8 cellular contexts compared by ENCODE assay signal in genomic region chr10:79081353-79082034, GRCh38. TPM values are rescaled to one million over a fixed set of nuclear protein-coding genes. Genes with fewer than 3 reads are reported as not detected.
A peak's percentile ranks its signal among the peaks of the same experiment; 100 is the strongest.
DNase-seq lines count a peak whose midpoint lies in the region; ATAC-seq, FAIRE-seq and TF ChIP-seq lines count a peak whose summit lies in the region.

No MANE protein-coding gene starts in this region.

- in situ Hi-C loops in KBM-7 (cut with MboI; ENCODE audit: low pct_unique_long_range_greater_than_20kb, low sequenced_read_pairs): no loop called here

- peak overlapping the region; percentile 40 for H3K4me3 Mint-ChIP-seq in astrocyte (ENCODE audit: unreplicated experiment)
- H3K4me3 Mint-ChIP-seq in type B pancreatic cell: no peak overlapping the region
- no peak overlapping the region for H3K4me3 Mint-ChIP-seq in CD8-positive, alpha-beta T cell

- H3K27ac Mint-ChIP-seq in astrocyte (ENCODE audit: unreplicated experiment) (peak overlapping the region; percentile 92), type B pancreatic cell (peak overlapping the region; percentile 61)
- H3K27ac Mint-ChIP-seq in CD8-positive, alpha-beta T cell: no peak overlapping the region

- intact Hi-C loops in CD8-positive, alpha-beta T cell (cut with DNase I, micrococcal nuclease): no loop called here

- no peak for FAIRE-seq in astrocyte (lab: Jason Lieb, UNC)

- peaks cover 100% of the 10 kb centered on the region for H3K79me2 ChIP-seq in astrocyte (ENCODE audit: insufficient read depth, low read length)

- H3K9ac ChIP-seq in astrocyte (ENCODE audit: low read length): peak overlapping the region; percentile 84

- H3K36me3 ChIP-seq in astrocyte (ENCODE audit: insufficient read depth, low read length): no peaks in the 10 kb centered on the region
- H3K36me3 ChIP-seq in CD8-positive, alpha-beta T cell (ENCODE audit: insufficient read depth, low read length): no peaks in the 10 kb centered on the region

- peak; percentile 60 for DNase-seq in KBM-7
- DNase-seq in astrocyte (ENCODE audit: low read depth): peak; percentile 95
- peak; percentile 99 for DNase-seq in islet precursor cell
- DNase-seq in type B pancreatic cell (ENCODE audit: extremely low spot score, unreplicated experiment): no peak
- no peak for DNase-seq in GM19238 (ENCODE audit: insufficient read length, low spot score)
- no peak for DNase-seq in CD8-positive, alpha-beta T cell
- DNase-seq in NCI-H526 (lab: John Stamatoyannopoulos, UW): no peak

- ATAC-seq in HG03280 (IDR thresholded peaks at IDR 0.05; ENCODE audit: unreplicated experiment): no peak
- ATAC-seq in CD8-positive, alpha-beta T cell: no peak

- H3K4me1 ChIP-seq in astrocyte (ENCODE audit: insufficient read depth, low read length): peaks cover 82% of the 10 kb centered on the region
- peaks cover 14% of the 10 kb centered on the region for H3K4me1 ChIP-seq in CD8-positive, alpha-beta T cell (ENCODE audit: insufficient read depth, low read length)

- peak overlapping the region; percentile 97 for H3K27ac ChIP-seq in astrocyte (ENCODE audit: low read depth, low read length)
- H3K27ac ChIP-seq in CD8-positive, alpha-beta T cell (ENCODE audit: low read depth, low read length): no peak overlapping the region

- peak overlapping the region; percentile 76 for H3K4me2 ChIP-seq in astrocyte (ENCODE audit: low read length)

- H3K27me3 Mint-ChIP-seq in astrocyte (ENCODE audit: low read depth, unreplicated experiment): no peaks in the 10 kb centered on the region
- H3K27me3 Mint-ChIP-seq in type B pancreatic cell: no peaks in the 10 kb centered on the region
- H3K27me3 Mint-ChIP-seq in CD8-positive, alpha-beta T cell (ENCODE audit: low read depth): no peaks in the 10 kb centered on the region

- no peaks in the 10 kb centered on the region for H3K9me3 ChIP-seq in astrocyte (ENCODE audit: insufficient read depth, low read depth, low read length)
- no peaks in the 10 kb centered on the region for H3K9me3 ChIP-seq in CD8-positive, alpha-beta T cell (ENCODE audit: low read length)

- peak overlapping the region; percentile 1 for H3K4me3 ChIP-seq in astrocyte (ENCODE audit: insufficient read depth, low read depth, low read length)
- H3K4me3 ChIP-seq in CD8-positive, alpha-beta T cell (ENCODE audit: low read depth, low read length): no peak overlapping the region

- H3K9me3 Mint-ChIP-seq in astrocyte (ENCODE audit: unreplicated experiment): no peaks in the 10 kb centered on the region
- no peaks in the 10 kb centered on the region for H3K9me3 Mint-ChIP-seq in type B pancreatic cell
- no peaks in the 10 kb centered on the region for H3K9me3 Mint-ChIP-seq in CD8-positive, alpha-beta T cell

- H3K36me3 Mint-ChIP-seq in astrocyte (ENCODE audit: low read depth, unreplicated experiment): peaks cover 6% of the 10 kb centered on the region
- peaks cover 4% of the 10 kb centered on the region for H3K36me3 Mint-ChIP-seq in type B pancreatic cell
- H3K36me3 Mint-ChIP-seq in CD8-positive, alpha-beta T cell: no peaks in the 10 kb centered on the region

- H3K4me1 Mint-ChIP-seq in astrocyte (ENCODE audit: low read depth, unreplicated experiment): peaks cover 62% of the 10 kb centered on the region
- H3K4me1 Mint-ChIP-seq in type B pancreatic cell (ENCODE audit: unreplicated experiment): peaks cover 78% of the 10 kb centered on the region
- peaks cover 31% of the 10 kb centered on the region for H3K4me1 Mint-ChIP-seq in CD8-positive, alpha-beta T cell (ENCODE audit: low read depth)

- TF ChIP-seq CTCF in astrocyte (IDR thresholded peaks at IDR 0.05; ENCODE audit: insufficient read depth, low read depth, low read length) (no peak), type B pancreatic cell (conservative IDR thresholded peaks at IDR 0.05) (no peak)
- TF ChIP-seq CTCF in CD8-positive, alpha-beta T cell (IDR thresholded peaks at IDR 0.05): no peak

- CTCF ChIA-PET in CD8-positive, alpha-beta T cell (lab: Charles Lee): no interaction called here

- H2AFZ ChIP-seq in astrocyte (ENCODE audit: low read depth, low read length): no peak overlapping the region

- no peaks in the 10 kb centered on the region for H3K27me3 ChIP-seq in astrocyte (ENCODE audit: insufficient read depth, low read length)
- no peaks in the 10 kb centered on the region for H3K27me3 ChIP-seq in CD8-positive, alpha-beta T cell (ENCODE audit: insufficient read depth, low read length)

- POLR2A ChIA-PET in CD8-positive, alpha-beta T cell (lab: Charles Lee): no interaction called here

- H4K20me1 ChIP-seq in astrocyte (ENCODE audit: insufficient read depth, low read length): peaks cover 84% of the 10 kb centered on the region

RNA-seq across cellular contexts. Expression of gene ZMIZ1, which starts 12.7 kb away (rescaled TPM):
- 45.5 and 49.7 TPM in 2 replicates for total RNA-seq in astrocyte
- 62.2 and 102 TPM in 2 replicates for total RNA-seq in type B pancreatic cell (ENCODE audit: low replicate concordance)
- total RNA-seq in CD8-positive, alpha-beta T cell: 10 to 100 TPM; 10.1 to 10.8 TPM

Comparison
In these comparisons a context has a peak if more than half of its experiments do, and no peak if none do; other contexts are left out.
1. DNase-seq: peak in KBM-7 (single experiment), astrocyte (single experiment) and islet precursor cell (single experiment); none in type B pancreatic cell (single experiment), GM19238 (single experiment), CD8-positive, alpha-beta T cell (0 of 7) and NCI-H526 (0 of 2).